ENCODE assay signal across 9 cellular contexts in genomic region chr2:73020657-73021370, GRCh38. TPM values are rescaled to one million over a fixed set of nuclear protein-coding genes. Genes with fewer than 3 reads are reported as not detected.
DNase-seq lines count a peak whose midpoint lies in the region; ATAC-seq and TF ChIP-seq lines count a peak whose summit lies in the region.
"Had no signal": no experiment of that assay in that cellular context is flagged by ENCODE, and none has a peak within 500 bp of the region (broad histone marks: within the 10 kb centered on the region; RNA-seq: fewer than 3 reads in every experiment).

No MANE protein-coding gene starts in this region.

- CTCF ChIA-PET in CD4-positive, alpha-beta T cell (lab: Charles Lee) = no interaction called here

- TF ChIP-seq CTCF in AG10803 (conservative IDR thresholded peaks at IDR 0.05; ENCODE audit: low read length) (no peak), endothelial cell (IDR thresholded peaks at IDR 0.05; ENCODE audit: unreplicated experiment) (no peak)
- no peak for TF ChIP-seq CTCF in CD4-positive, alpha-beta T cell (IDR thresholded peaks at IDR 0.05)

- peak overlapping the region; percentile 2 for H3K27ac Mint-ChIP-seq in endothelial cell (ENCODE audit: unreplicated experiment)
- H3K27ac Mint-ChIP-seq in CD4-positive, alpha-beta T cell = no peak overlapping the region

- H3K9me3 Mint-ChIP-seq in endothelial cell (ENCODE audit: unreplicated experiment) = no peaks in the 10 kb centered on the region
- H3K9me3 Mint-ChIP-seq in CD4-positive, alpha-beta T cell = no peaks in the 10 kb centered on the region

- no peak overlapping the region for H3K27ac ChIP-seq in CD4-positive, alpha-beta T cell (ENCODE audit: low read depth, low read length)

- no peaks in the 10 kb centered on the region for H3K27me3 ChIP-seq in CD4-positive, alpha-beta T cell (ENCODE audit: control insufficient read depth, insufficient read depth, low read length)

- H3K36me3 Mint-ChIP-seq in endothelial cell (ENCODE audit: low read depth, unreplicated experiment) = peaks cover 11% of the 10 kb centered on the region
- no peaks in the 10 kb centered on the region for H3K36me3 Mint-ChIP-seq in CD4-positive, alpha-beta T cell (ENCODE audit: low read depth)

- DNase-seq in AG10803 (ENCODE audit: low read depth) (peak; percentile 84), LHCN-M2 (ENCODE audit: low read depth) (peak; percentile 94), endothelial cell (ENCODE audit: low spot score) (no peak), myocyte (ENCODE audit: low read depth) (peak; percentile 32), foreskin melanocyte (no peak)
- no peak for DNase-seq in CD4-positive, alpha-beta T cell
- DNase-seq: NCI-H1105 treated with DMSO at 0.1 percent for 48 hours had no signal

- no peak overlapping the region for H3K4me3 Mint-ChIP-seq in endothelial cell (ENCODE audit: unreplicated experiment)
- no peak overlapping the region for H3K4me3 Mint-ChIP-seq in CD4-positive, alpha-beta T cell

- H3K27me3 Mint-ChIP-seq in endothelial cell (ENCODE audit: unreplicated experiment) = peaks cover 2% of the 10 kb centered on the region
- H3K27me3 Mint-ChIP-seq in CD4-positive, alpha-beta T cell = no peaks in the 10 kb centered on the region

- no peaks in the 10 kb centered on the region for H3K4me1 Mint-ChIP-seq in endothelial cell (ENCODE audit: unreplicated experiment)
- no peaks in the 10 kb centered on the region for H3K4me1 Mint-ChIP-seq in CD4-positive, alpha-beta T cell (ENCODE audit: low read depth)

- H3K9me3 ChIP-seq in CD4-positive, alpha-beta T cell (ENCODE audit: control insufficient read depth, low read length) = no peaks in the 10 kb centered on the region

- ATAC-seq in GM21528 (IDR thresholded peaks at IDR 0.05; ENCODE audit: low FRiP score, unreplicated experiment) (no peak), HG03354 (IDR thresholded peaks at IDR 0.05; ENCODE audit: poor library complexity, severe bottlenecking, unreplicated experiment) (no peak)
- ATAC-seq in CD4-positive, alpha-beta T cell (ENCODE audit: poor library complexity) = no peak

- H3K4me3 ChIP-seq in AG10803 (ENCODE audit: low read length) = no peak overlapping the region

- POLR2A ChIA-PET in CD4-positive, alpha-beta T cell (lab: Charles Lee) = no interaction called here

- intact Hi-C loops in CD4-positive, alpha-beta T cell (cut with DNase I, micrococcal nuclease) = no loop called here

RNA-seq across cellular contexts. Expression of gene SFXN5, which starts 50.7 kb away (rescaled TPM):
- total RNA-seq in LHCN-M2 (2014; rRNA removed) (12.9 and 13.0 TPM in 2 replicates), endothelial cell (ENCODE audit: unreplicated experiment) (29.8 TPM), myocyte (8.0 and 9.5 TPM in 2 replicates)
- 5.7 TPM for polyA plus RNA-seq in LHCN-M2 (2012)
- polyA plus RNA-seq in myocyte (2012) = 8.8 TPM
- 1 to 10 TPM; 5.1 to 5.4 TPM for total RNA-seq in CD4-positive, alpha-beta T cell

Comparison
In these comparisons a context has a peak if more than half of its experiments do, and no peak if none do; other contexts are left out.
1. DNase-seq: peak in AG10803 (single experiment), LHCN-M2 (single experiment) and myocyte (single experiment); none in endothelial cell (single experiment), foreskin melanocyte (single experiment) and CD4-positive, alpha-beta T cell (0 of 10).